30 cellular contexts compared by ENCODE assay signal in genomic region chr10:128950159-128950956, GRCh38.
"Had no signal": no experiment of that assay in that cellular context is flagged by ENCODE, and none has a peak within 500 bp of the region (broad histone marks: within the 10 kb centered on the region; RNA-seq: fewer than 3 reads in every experiment).

No MANE protein-coding gene starts in this region.

- H3K27me3 Mint-ChIP-seq: activated B cell treated with CpG ODN at 0.5 μM for 24 hours; activated CD8-positive, alpha-beta T cell treated with anti-CD3 and anti-CD28 coated beads for 36 hours; activated naive CD8-positive, alpha-beta T cell; central memory CD8-positive, alpha-beta T cell; effector memory CD8-positive, alpha-beta T cell; T-cell; T-helper 17 cell had no signal

- H3K27ac Mint-ChIP-seq: activated B cell treated with CpG ODN at 0.5 μM for 24 hours; activated CD8-positive, alpha-beta T cell treated with anti-CD3 and anti-CD28 coated beads for 36 hours; activated naive CD8-positive, alpha-beta T cell; effector memory CD8-positive, alpha-beta T cell; T-cell; T-helper 17 cell; T-helper 2 cell treated with Interferon-gamma antibody and Interleukin-4, amounts not matched to agents 5 μg/mL and 100 μg/mL, for 36 hours had no signal

- H3K4me1 Mint-ChIP-seq: activated B cell treated with CpG ODN at 0.5 μM for 24 hours; central memory CD8-positive, alpha-beta T cell; T-cell; T-helper 17 cell had no signal

- H3K36me3 Mint-ChIP-seq: activated naive CD8-positive, alpha-beta T cell; T-cell had no signal

- DNase-seq: activated B cell treated with CpG ODN at 0.5 μM for 24 hours; activated CD4-positive, alpha-beta T cell treated with anti-CD3 and anti-CD28 coated beads for 48 hours; activated CD4-positive, alpha-beta T cell treated with anti-CD3 and anti-CD28 coated beads, Interleukin-2, amount 50 U/mL, for 1 hour; activated CD4-positive, alpha-beta T cell treated with anti-CD3 and anti-CD28 coated beads, Interleukin-2, amount 50 U/mL, for 48 hours; activated CD8-positive, alpha-beta memory T cell treated with anti-CD3 and anti-CD28 coated beads for 24 hours; activated CD8-positive, alpha-beta T cell treated with anti-CD3 and anti-CD28 coated beads for 36 hours; activated gamma-delta T cell; activated naive CD4-positive, alpha-beta T cell; activated naive CD4-positive, alpha-beta T cell treated with anti-CD3 and anti-CD28 coated beads, Interleukin-2, amount 50 U/mL, for 16 hours; activated T-cell treated with anti-CD3 and anti-CD28 coated beads, Interleukin-2, amount 50 U/mL, for 4 hours; amniotic stem cell; anterior cingulate cortex; brain microvascular endothelial cell; cortex of kidney; dermis blood vessel endothelial cell; effector CD4-positive, alpha-beta T cell; effector memory CD8-positive, alpha-beta T cell; erythroblast; foreskin keratinocyte; gastrocnemius medialis; glutamatergic neuron; heart left ventricle; T-cell; T-helper 17 cell; T1000; WERI-Rb-1 had no signal

- H3K4me3 Mint-ChIP-seq: activated B cell treated with CpG ODN at 0.5 μM for 24 hours; activated CD8-positive, alpha-beta T cell treated with anti-CD3 and anti-CD28 coated beads for 36 hours; activated naive CD8-positive, alpha-beta T cell; activated T-cell treated with anti-CD3 and anti-CD28 coated beads, Interleukin-2, amount 50 U/mL, for 4 hours; central memory CD8-positive, alpha-beta T cell; effector memory CD8-positive, alpha-beta T cell; T-cell; T-helper 17 cell; T-helper 2 cell treated with Interferon-gamma antibody and Interleukin-4, amounts not matched to agents 5 μg/mL and 100 μg/mL, for 36 hours had no signal

- ATAC-seq: activated CD4-positive, CD25-positive, alpha-beta regulatory T cell treated with anti-CD3 and anti-CD28 coated beads, Interleukin-2, amount 50 U/mL, for 24 hours; activated CD8-positive, alpha-beta T cell treated with anti-CD3 and anti-CD28 coated beads for 36 hours; activated T-cell treated with anti-CD3 and anti-CD28 coated beads, Interleukin-2, amount 50 U/mL, for 4 hours; effector memory CD8-positive, alpha-beta T cell; foreskin keratinocyte; gastrocnemius medialis; heart left ventricle; T-cell; T-helper 17 cell had no signal
